1 cellular context compared by ENCODE assay signal in genomic region chr11:536841-537621, GRCh38.
A peak's percentile ranks its signal among the peaks of the same experiment; 100 is the strongest.
TF ChIP-seq lines count a peak whose summit lies in the region.

Gene LRRC56, plus strand, starts transcription at chr11:537527. Its CDS starts 3,158 bp downstream, at chr11:540685.

TF ChIP-seq in K562, 482 proteins besides CTCF, POLR2A, EP300 and RAD21 (continued from another document and continues in another):
- TF ChIP-seq ZBTB33 (CRISPR knock-in tag; IDR thresholded peaks at IDR 0.05) = peak; percentile 99
- TF ChIP-seq JUN (IDR thresholded peaks at IDR 0.05; ENCODE audit: borderline replicate concordance, low read depth, low read length) = no peak
- no peak for TF ChIP-seq JUN (CRISPR knock-in tag; IDR thresholded peaks at IDR 0.05; ENCODE audit: borderline replicate concordance)
- no peak for TF ChIP-seq ZSCAN32 (CRISPR knock-in tag; IDR thresholded peaks at IDR 0.05)
- peak; percentile 91 for TF ChIP-seq BMI1 (IDR thresholded peaks at IDR 0.05; ENCODE audit: low read length)
- TF ChIP-seq SMARCA5 (IDR thresholded peaks at IDR 0.05) = no peak
- TF ChIP-seq NR4A1 (CRISPR knock-in tag; IDR thresholded peaks at IDR 0.05) = no peak
- TF ChIP-seq NR4A1 (tag; IDR thresholded peaks at IDR 0.05) = no peak
- TF ChIP-seq RBM39 (optimal IDR thresholded peaks at IDR 0.05; ENCODE audit: low read depth, low read length) = no peak
- TF ChIP-seq CEBPG (CRISPR knock-in tag; IDR thresholded peaks at IDR 0.05) = no peak
- TF ChIP-seq CEBPG (tag; conservative IDR thresholded peaks at IDR 0.05 in 1 of 2, IDR thresholded peaks at IDR 0.05 in 1 of 2) = no peak
- TF ChIP-seq ZNF57 (CRISPR knock-in tag; IDR thresholded peaks at IDR 0.05) = no peak
- no peak for TF ChIP-seq ZBTB5 (IDR thresholded peaks at IDR 0.05)
- no peak for TF ChIP-seq TAL1 (IDR thresholded peaks at IDR 0.05)
- no peak for TF ChIP-seq ZNF212 (CRISPR knock-in tag; IDR thresholded peaks at IDR 0.05)
- TF ChIP-seq ZNF324 (CRISPR knock-in tag; IDR thresholded peaks at IDR 0.05) = no peak
- no peak for TF ChIP-seq FOS (IDR thresholded peaks at IDR 0.05; ENCODE audit: extremely low read depth, insufficient read length)
- no peak for TF ChIP-seq NCOA6 (IDR thresholded peaks at IDR 0.05)
- TF ChIP-seq TRIM28 (IDR thresholded peaks at IDR 0.05) = no peak
- TF ChIP-seq CHAMP1 (IDR thresholded peaks at IDR 0.05) = no peak
- TF ChIP-seq ZNF274 (IDR thresholded peaks at IDR 0.05; ENCODE audit: borderline replicate concordance, low read depth, low read length) = no peak
- TF ChIP-seq NFIX (CRISPR knock-in tag; IDR thresholded peaks at IDR 0.05; ENCODE audit: low read depth) = no peak
- no peak for TF ChIP-seq DEAF1 (CRISPR knock-in tag; IDR thresholded peaks at IDR 0.05)
- TF ChIP-seq HDAC6 (IDR thresholded peaks at IDR 0.05; ENCODE audit: low read depth, low read length) = no peak
- TF ChIP-seq ZNF277 (CRISPR knock-in tag; IDR thresholded peaks at IDR 0.05; ENCODE audit: borderline replicate concordance) = no peak
- TF ChIP-seq ZFP1 (CRISPR knock-in tag; IDR thresholded peaks at IDR 0.05) = no peak
- TF ChIP-seq CBFB (CRISPR knock-in tag; IDR thresholded peaks at IDR 0.05) = peak; percentile 74; the same call in 1 of the 2 replicates
- no peak for TF ChIP-seq ZNF41 (CRISPR knock-in tag; conservative IDR thresholded peaks at IDR 0.05)
- peak; percentile 70 for TF ChIP-seq NEUROD1 (IDR thresholded peaks at IDR 0.05; ENCODE audit: borderline replicate concordance, low read depth, low read length, partially characterized antibody)
- TF ChIP-seq RBM25 (IDR thresholded peaks at IDR 0.05; ENCODE audit: low read depth, low read length, severe bottlenecking) = no peak
- TF ChIP-seq ILK (tag; IDR thresholded peaks at IDR 0.05; ENCODE audit: borderline replicate concordance, low read depth) = no peak
- no peak for TF ChIP-seq SMAD2 (IDR thresholded peaks at IDR 0.05; ENCODE audit: low read depth, low read length)
- no peak for TF ChIP-seq PHB2 (IDR thresholded peaks at IDR 0.05; ENCODE audit: low read depth)
- TF ChIP-seq MAFF (IDR thresholded peaks at IDR 0.05; ENCODE audit: low read length) = no peak
- TF ChIP-seq ZNF740 (CRISPR knock-in tag; IDR thresholded peaks at IDR 0.05) = no peak
- TF ChIP-seq ZNF740 (tag; IDR thresholded peaks at IDR 0.05) = no peak
- 0 out of 2 replicates have a peak, but pooled peaks have one; percentile 37 for TF ChIP-seq MITF (IDR thresholded peaks at IDR 0.05)
- peak; percentile 55; the same call in 1 of the 2 replicates for TF ChIP-seq ETS1 (conservative IDR thresholded peaks at IDR 0.05; ENCODE audit: control insufficient read depth, low read depth, low read length)
- peak; percentile 89 for TF ChIP-seq USF2 (CRISPR knock-in tag; IDR thresholded peaks at IDR 0.05)
- no peak for TF ChIP-seq ZNF347 (CRISPR knock-in tag; IDR thresholded peaks at IDR 0.05; ENCODE audit: low read depth)
- peak; percentile 54; the same call in 1 of the 2 replicates for TF ChIP-seq MYNN (IDR thresholded peaks at IDR 0.05)
- TF ChIP-seq MYNN (CRISPR knock-in tag; IDR thresholded peaks at IDR 0.05) = no peak
- TF ChIP-seq XRCC3 (IDR thresholded peaks at IDR 0.05) = no peak
- no peak for TF ChIP-seq BCLAF1 (IDR thresholded peaks at IDR 0.05; ENCODE audit: borderline replicate concordance in 1 of 2, control insufficient read depth in 1 of 2, low read depth in 2 of 2, low read length in 1 of 2)
- TF ChIP-seq MNT (conservative IDR thresholded peaks at IDR 0.05) = peak; percentile 99
